30 cellular contexts compared by ENCODE assay signal in genomic region chr12:16036073-16036472, GRCh38.
"Had no signal": no experiment of that assay in that cellular context is flagged by ENCODE, and none has a peak within 500 bp of the region (broad histone marks: within the 10 kb centered on the region; RNA-seq: fewer than 3 reads in every experiment).

No MANE protein-coding gene starts in this region.

- FAIRE-seq: kidney had no signal

- H3K4me1 ChIP-seq: gastrocnemius medialis, right atrium auricular region, stomach had no signal

- H3K36me3 ChIP-seq: prostate gland had no signal

- H3K4me2 ChIP-seq: smooth muscle cell had no signal

- H3K27ac Mint-ChIP-seq: memory B cell; mesothelial cell of epicardium; naive B cell; natural killer cell treated with Interleukin-12 subunit alpha and Interleukin-12 subunit beta and Interleukin-15 and Interleukin-18, amount 100 ng/mL, for 72 hours had no signal

- ATAC-seq: esophagus mucosa; gastrocnemius medialis; left lobe of liver; mucosa of descending colon; natural killer cell treated with Interleukin-12 subunit alpha and Interleukin-12 subunit beta and Interleukin-15 and Interleukin-18, amount 100 ng/mL, for 72 hours; sciatic nerve had no signal

- H3K4me3 ChIP-seq: dorsolateral prefrontal cortex, gastrocnemius medialis, lung, mucosa of descending colon, prostate gland, right atrium auricular region, smooth muscle cell, stomach, thyroid gland, vagina had no signal

- H3K27me3 Mint-ChIP-seq: memory B cell; naive B cell; natural killer cell treated with Interleukin-12 subunit alpha and Interleukin-12 subunit beta and Interleukin-15 and Interleukin-18, amount 100 ng/mL, for 72 hours had no signal

- H3K9me3 ChIP-seq: gastrocnemius medialis, mucosa of descending colon, prostate gland, stomach, thyroid gland, vagina had no signal

- H3K27me3 ChIP-seq: dorsolateral prefrontal cortex, gastrocnemius medialis, right atrium auricular region, stomach, thyroid gland, vagina had no signal

- H3K4me3 Mint-ChIP-seq: memory B cell; mesothelial cell of epicardium; naive B cell; natural killer cell treated with Interleukin-12 subunit alpha and Interleukin-12 subunit beta and Interleukin-15 and Interleukin-18, amount 100 ng/mL, for 72 hours; neural crest cell had no signal

- H3K4me1 Mint-ChIP-seq: memory B cell, mesothelial cell of epicardium, naive B cell had no signal

- H3K27ac ChIP-seq: dorsolateral prefrontal cortex, epithelial cell of prostate, gastrocnemius medialis, prostate gland, right atrium auricular region, stomach, thyroid gland, vagina had no signal

- H3K9me3 Mint-ChIP-seq: memory B cell; mesothelial cell of epicardium; natural killer cell treated with Interleukin-12 subunit alpha and Interleukin-12 subunit beta and Interleukin-15 and Interleukin-18, amount 100 ng/mL, for 72 hours; neural crest cell had no signal

- DNase-seq: dorsolateral prefrontal cortex; effector CD4-positive, alpha-beta T cell; foreskin fibroblast; gastrocnemius medialis; head of caudate nucleus; kidney; mucosa of descending colon; naive B cell; nucleus accumbens; stimulated activated CD4-positive, alpha-beta T cell treated with anti-CD3 and anti-CD28 coated beads, Interleukin-12 subunit alpha, Interleukin-12 subunit beta, amount 100 ng/mL, for 4 hours; stimulated activated CD4-positive, alpha-beta T cell treated with anti-CD3 and anti-CD28 coated beads, Interleukin-1b, Interleukin-23, amount 100 ng/mL, for 48 hours; stimulated activated CD4-positive, alpha-beta T cell treated with anti-CD3 and anti-CD28 coated beads, Interleukin-4, amount 100 ng/mL, for 1 hour; stimulated activated CD8-positive, alpha-beta memory T cell treated with anti-CD3 and anti-CD28 coated beads, Interleukin-4, amount 100 ng/mL, for 48 hours; stimulated activated naive CD4-positive, alpha-beta T cell treated with Interleukin-2 at 50 U/mL for 16 hours; stomach; thyroid gland; trophoblast cell had no signal
